Comparison of ENCODE assay signal across 14 cellular contexts in genomic region chr10:80528185-80528700, GRCh38. TPM values are rescaled to one million over a fixed set of nuclear protein-coding genes. Genes with fewer than 3 reads are reported as not detected.
DNase-seq lines count a peak whose midpoint lies in the region; ATAC-seq, FAIRE-seq and TF ChIP-seq lines count a peak whose summit lies in the region.
"Had no signal": no experiment of that assay in that cellular context is flagged by ENCODE, and none has a peak within 500 bp of the region (broad histone marks: within the 10 kb centered on the region; RNA-seq: fewer than 3 reads in every experiment).

No MANE protein-coding gene starts in this region.

- peak overlapping the region; percentile 69 for H3K27ac ChIP-seq in BLaER1
- no peak overlapping the region for H3K27ac ChIP-seq in CD4-positive, alpha-beta memory T cell (ENCODE audit: low read depth, low read length)
- peak overlapping the region; percentile 8 for H3K27ac ChIP-seq in lower lobe of right lung
- peak overlapping the region in 4 of 8 donors; percentile 13 to 60 (median 54) for H3K27ac ChIP-seq in spleen

- TF ChIP-seq CTCF in lower lobe of right lung (IDR thresholded peaks at IDR 0.05) (no peak), spleen (IDR thresholded peaks at IDR 0.05 in 8 of 11, conservative IDR thresholded peaks at IDR 0.05 in 3 of 11) (no peak)

- FAIRE-seq in HTR-8/SVneo (lab: Jason Lieb, UNC), result no peak

- H3K9me3 Mint-ChIP-seq in CD4-positive, alpha-beta memory T cell, result peaks cover 0 to 2% (median 0%) of the 10 kb centered on the region in 8 donors
- H3K9me3 Mint-ChIP-seq in T-cell, result no peaks in the 10 kb centered on the region
- H3K9me3 Mint-ChIP-seq: mesothelial cell of epicardium had no signal

- POLR2A ChIA-PET in CD4-positive, alpha-beta memory T cell (lab: Charles Lee; ENCODE audit: partially characterized antibody), result interaction anchor here (0.5 to 1.7 kb wide), 2 partner anchors 14 to 1491 kb away, joined by 4 to 5 read pairs; no protein-coding TSS in a partner anchor
- POLR2A ChIA-PET in T-cell (lab: Charles Lee), result interaction anchor here (0.5 to 0.6 kb wide), 2 partner anchors 36 to 81 kb away, joined by 3 read pairs; no protein-coding TSS in a partner anchor

- no peak for ATAC-seq in T-cell (replicated peaks in 1 of 4)
- ATAC-seq in lower lobe of right lung, result peak; percentile 49 to 68
- ATAC-seq in GM18502 (IDR thresholded peaks at IDR 0.05; ENCODE audit: poor library complexity, unreplicated experiment), result no peak

- TF ChIP-seq POLR2A in spleen (IDR thresholded peaks at IDR 0.05), result no peak

- no peaks in the 10 kb centered on the region for H3K27me3 ChIP-seq in BLaER1
- H3K27me3 ChIP-seq in CD4-positive, alpha-beta memory T cell (ENCODE audit: insufficient read depth, low read length), result no peaks in the 10 kb centered on the region
- H3K27me3 ChIP-seq in lower lobe of right lung (ENCODE audit: low read depth), result no peaks in the 10 kb centered on the region
- no peaks in the 10 kb centered on the region for H3K27me3 ChIP-seq in spleen (replicated peaks in 1 of 7)
- H3K27me3 ChIP-seq: thyroid gland had no signal

- peaks cover 0 to 18% of the 10 kb centered on the region in 2 donors for H3K36me3 Mint-ChIP-seq in CD4-positive, alpha-beta memory T cell
- H3K36me3 Mint-ChIP-seq in T-cell, result no peaks in the 10 kb centered on the region

- H4K20me1 ChIP-seq in BLaER1, result no peaks in the 10 kb centered on the region; the same call in 1 of the 2 replicates

- peak overlapping the region; percentile 63 for H3K4me2 ChIP-seq in BLaER1

- 56 to 94% (median 72%) methylated on average over 2 of the region's 2 CpGs for WGBS in spleen, 5 donors

- H3K4me1 ChIP-seq in BLaER1 (peaks cover 96% of the 10 kb centered on the region), lower lobe of right lung (peaks cover 69% of the 10 kb centered on the region), spleen (peaks cover 9 to 97% (median 68%) of the 10 kb centered on the region in 6 donors)
- peaks cover 84% of the 10 kb centered on the region for H3K4me1 ChIP-seq in CD4-positive, alpha-beta memory T cell (ENCODE audit: insufficient read depth, low read length)

- intact Hi-C loops in CD4-positive, alpha-beta memory T cell (cut with micrococcal nuclease), result loop anchor here (2.0 kb wide), 1 partner anchor 23 kb away; no protein-coding TSS in a partner anchor
- intact Hi-C loops in lower lobe of right lung (cut with DNase I) (no loop called here), spleen (cut with DNase I; ENCODE audit: low total_unique reads) (no loop called here)

- no peaks in the 10 kb centered on the region for H3K27me3 Mint-ChIP-seq in CD4-positive, alpha-beta memory T cell
- H3K27me3 Mint-ChIP-seq in T-cell, result no peaks in the 10 kb centered on the region

- H3K4me3 ChIP-seq in BLaER1 (no peak overlapping the region), lower lobe of right lung (no peak overlapping the region), spleen (no peak overlapping the region)
- H3K4me3 ChIP-seq in CD4-positive, alpha-beta memory T cell (ENCODE audit: low read length in 2 of 2), result no peak overlapping the region
- H3K4me3 ChIP-seq: thyroid gland had no signal

- CTCF ChIA-PET in CD4-positive, alpha-beta memory T cell (lab: Charles Lee; ENCODE audit: partially characterized antibody), result interaction anchor here (1.0 to 2.3 kb wide), 4 partner anchors 9 to 85 kb away, joined by 3 to 11 read pairs (median 6); no protein-coding TSS in a partner anchor
- CTCF ChIA-PET in T-cell (lab: Charles Lee), result interaction anchor here in 1 of 2 donors (0.9 to 1.1 kb wide), 2 partner anchors 17 to 22 kb away, joined by 3 to 5 read pairs; no protein-coding TSS in a partner anchor

- DNase-seq in CD4-positive, alpha-beta memory T cell, result no peak
- DNase-seq in T-cell (no peak), lower lobe of right lung (no peak), HTR-8/SVneo (ENCODE audit: insufficient read length, low spot score) (no peak), spleen (no peak)
- DNase-seq: amniotic stem cell, NCI-H187, NCI-H526 treated with DMSO at 0.1 percent for 48 hours, thyroid gland had no signal

- H3K9ac ChIP-seq in BLaER1, result peak overlapping the region; percentile 44; the same call in 1 of the 2 replicates

- H3K36me3 ChIP-seq in BLaER1 (peaks cover 5% of the 10 kb centered on the region; the same call in 1 of the 2 replicates), lower lobe of right lung (no peaks in the 10 kb centered on the region), spleen (no peaks in the 10 kb centered on the region)
- no peaks in the 10 kb centered on the region for H3K36me3 ChIP-seq in CD4-positive, alpha-beta memory T cell (ENCODE audit: insufficient read depth, low read length)
- H3K36me3 ChIP-seq: thyroid gland had no signal

- peaks cover 52 to 93% (median 80%) of the 10 kb centered on the region in 4 donors for H3K4me1 Mint-ChIP-seq in CD4-positive, alpha-beta memory T cell
- H3K4me1 Mint-ChIP-seq in T-cell, result peaks cover 87 to 90% (median 88%) of the 10 kb centered on the region in 3 donors

- peak overlapping the region; percentile 57 to 93 (median 66) for H3K27ac Mint-ChIP-seq in CD4-positive, alpha-beta memory T cell
- peak overlapping the region; percentile 95 for H3K27ac Mint-ChIP-seq in T-cell
- H3K27ac Mint-ChIP-seq: mesothelial cell of epicardium had no signal

- H3K9me3 ChIP-seq in BLaER1, result no peaks in the 10 kb centered on the region
- H3K9me3 ChIP-seq in CD4-positive, alpha-beta memory T cell (ENCODE audit: control insufficient read depth in 1 of 2, low read length in 2 of 2), result no peaks in the 10 kb centered on the region
- no peaks in the 10 kb centered on the region for H3K9me3 ChIP-seq in lower lobe of right lung
- H3K9me3 ChIP-seq in spleen, result no peaks in the 10 kb centered on the region
- H3K9me3 ChIP-seq: thyroid gland had no signal

- H3K4me3 Mint-ChIP-seq in CD4-positive, alpha-beta memory T cell, result peak overlapping the region in 4 of 8 donors; percentile 10 to 86 (median 44)
- peak overlapping the region in 1 of 3 donors; percentile 73 for H3K4me3 Mint-ChIP-seq in T-cell
- H3K4me3 Mint-ChIP-seq: mesothelial cell of epicardium had no signal

RNA-seq across cellular contexts. Expression of gene SH2D4B, which starts 9.5 kb away (rescaled TPM):
- total RNA-seq in CD4-positive, alpha-beta memory T cell, result under 1 TPM; 0.17 TPM
- not detected for polyA plus RNA-seq in CD4-positive, alpha-beta memory T cell
- total RNA-seq in T-cell (under 1 TPM; 0.12 to 0.26 (median 0.23) TPM), lower lobe of right lung (1.4 TPM), spleen (under 1 TPM in 5 of 7 donors, not detected in 2; 0.11 to 0.46 (median 0.21) TPM)
- under 1 TPM; 0.08 to 0.11 (median 0.10) TPM for polyA plus RNA-seq in spleen
- total RNA-seq: G401, RPMI7951 had no signal

Comparison
In these comparisons a context has a peak if more than half of its experiments do, and no peak if none do; other contexts are left out.
1. ATAC-seq: peak in lower lobe of right lung (2 of 2); none in T-cell (0 of 4) and GM18502 (single experiment).